ENCODE assay signal across 9 cellular contexts in the genomic region with DNA sequence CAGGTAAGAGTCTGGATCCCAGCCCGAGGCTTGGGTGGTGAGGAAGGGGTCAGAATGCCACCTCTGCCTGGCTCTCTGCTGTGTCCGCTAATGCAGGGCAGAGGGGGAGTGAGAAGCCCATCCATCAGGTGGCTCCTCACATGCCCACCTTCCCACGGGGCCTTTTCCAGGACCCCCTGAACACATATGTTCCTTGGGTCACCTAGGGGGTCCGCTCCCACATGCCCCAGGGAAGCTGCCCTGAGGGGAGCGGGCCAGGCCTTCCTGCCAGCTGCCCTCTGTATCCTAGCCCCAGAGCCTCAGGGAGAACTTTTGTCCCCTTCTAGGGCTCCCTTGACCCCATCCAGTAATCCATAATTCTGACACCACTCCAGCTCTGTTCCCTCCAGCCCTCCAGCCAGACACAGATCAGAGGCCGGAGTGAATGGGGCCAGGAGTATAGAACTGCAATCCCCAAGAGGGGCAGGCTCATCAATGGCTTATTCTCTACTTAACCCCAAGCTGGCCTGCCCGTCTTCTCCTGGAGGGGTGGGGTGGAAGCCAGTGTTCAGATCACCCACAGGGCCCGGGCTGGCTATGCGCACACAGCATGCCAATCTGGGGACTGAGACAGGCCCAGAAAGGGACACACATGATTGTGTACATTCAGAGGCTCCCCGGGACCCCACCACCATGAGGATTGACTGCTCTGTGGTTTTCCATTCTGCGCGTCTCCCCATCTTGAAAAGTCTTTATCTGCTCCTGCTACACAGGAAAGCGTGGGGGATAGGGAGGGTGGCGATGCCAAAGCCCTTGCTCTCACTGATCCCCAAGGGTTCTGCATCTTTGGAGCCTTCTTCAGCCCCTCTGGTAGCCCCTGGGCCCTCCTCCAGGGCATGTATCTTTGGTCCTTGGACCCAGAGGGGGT. TPM values are rescaled to one million over a fixed set of nuclear protein-coding genes. Genes with fewer than 3 reads are reported as not detected.
DNase-seq lines count a peak whose midpoint lies in the region; ATAC-seq and TF ChIP-seq lines count a peak whose summit lies in the region.
"Had no signal": no experiment of that assay in that cellular context is flagged by ENCODE, and none has a peak within 500 bp of the region (broad histone marks: within the 10 kb centered on the region; RNA-seq: fewer than 3 reads in every experiment).

No MANE protein-coding gene starts in this region.

- H3K4me2 ChIP-seq in MM.1S (ENCODE audit: low read depth, low read length) (peak overlapping the region; percentile 51), neuronal stem cell (ENCODE audit: insufficient read depth, low read length, poor library complexity, severe bottlenecking) (no peak overlapping the region)

- peak overlapping the region; percentile 59 for H3K14ac ChIP-seq in neuronal stem cell (ENCODE audit: low read length)

- peak overlapping the region; percentile 84 for H2BK120ac ChIP-seq in neuronal stem cell (ENCODE audit: low read depth, low read length)

- H2BK15ac ChIP-seq in neuronal stem cell (ENCODE audit: low read length), result peak overlapping the region; percentile 96

- CTCF ChIA-PET in AG04450 (lab: Charles Lee), result interaction anchor here (1.0 kb wide), 1 partner anchor 17 kb away, joined by 3 read pairs; no protein-coding TSS in a partner anchor

- peaks cover 33% of the 10 kb centered on the region for H3F3A ChIP-seq in MM.1S (ENCODE audit: insufficient read depth, low read length)

- H3K27ac ChIP-seq in AG04450 (ENCODE audit: low read depth, low read length), result peak overlapping the region; percentile 57
- peak overlapping the region; percentile 63; the same call in 1 of the 2 replicates for H3K27ac ChIP-seq in MM.1S (ENCODE audit: low read length)
- peak overlapping the region; percentile 79 to 85 for H3K27ac ChIP-seq in esophagus (ENCODE audit: low read depth in 2 of 2, low read length in 1 of 2)
- no peak overlapping the region for H3K27ac ChIP-seq in neuronal stem cell (replicated peaks; ENCODE audit: low read length)

- peaks cover 23% of the 10 kb centered on the region for H3K79me2 ChIP-seq in MM.1S (ENCODE audit: low read length)

- 62 to 64% methylated on average over 14 of the region's 14 CpGs for WGBS in esophagus, 2 donors
- WGBS in neuronal stem cell (ENCODE audit: extremely low coverage in 2 of 2, insufficient read length in 2 of 2, insufficient replicate concordance in 1 of 2), 2 donors, result no CpG with 5 or more reads among the region's 14 CpGs

- peak overlapping the region; percentile 41 for H3K4ac ChIP-seq in neuronal stem cell (ENCODE audit: low read length)

- H4K91ac ChIP-seq in neuronal stem cell (ENCODE audit: low read depth, low read length, poor library complexity), result no peak overlapping the region

- H3K4me1 ChIP-seq in MM.1S (ENCODE audit: low read length) (peaks cover 53% of the 10 kb centered on the region), esophagus (ENCODE audit: control insufficient read depth in 2 of 2, insufficient read depth in 2 of 2, low read length in 1 of 2) (peaks cover 0 to 8% of the 10 kb centered on the region in 2 donors), neuronal stem cell (ENCODE audit: control insufficient read depth in 2 of 2, insufficient read depth in 1 of 2, low read depth in 1 of 2, low read length in 2 of 2) (peaks cover 12 to 50% of the 10 kb centered on the region in 2 donors)

- H2AK5ac ChIP-seq in neuronal stem cell (ENCODE audit: low read depth, low read length), result peak overlapping the region; percentile 71

- H2BK5ac ChIP-seq in neuronal stem cell (ENCODE audit: low read length), result peak overlapping the region; percentile 57

- H3K9me2 ChIP-seq in MM.1S (replicated peaks; ENCODE audit: insufficient read depth, low read length), result no peaks in the 10 kb centered on the region

- H3K4me3 ChIP-seq in AG04450 (ENCODE audit: low read depth, low read length) (peak overlapping the region; percentile 85), MM.1S (ENCODE audit: low read length) (peak overlapping the region; percentile 57), esophagus (ENCODE audit: low read depth in 1 of 2, low read length in 2 of 2) (peak overlapping the region; percentile 13 to 44), neuronal stem cell (ENCODE audit: low read length in 2 of 2) (no peak overlapping the region)

- peak overlapping the region; percentile 60; the same call in 1 of the 2 replicates for H3K9ac ChIP-seq in MM.1S (ENCODE audit: low read length)
- H3K9ac ChIP-seq in neuronal stem cell (ENCODE audit: low read depth, low read length, poor library complexity), result no peak overlapping the region

- POLR2A ChIA-PET in AG04450 (lab: Yijun Ruan, JAX), result interaction anchor here (0.7 to 2.4 kb wide), 3 partner anchors 23 to 29 kb away, joined by 3 to 15 read pairs (median 4); a partner anchor contains a TSS

- ATAC-seq in GM21576 (IDR thresholded peaks at IDR 0.05; ENCODE audit: unreplicated experiment) (no peak), GM21515 (IDR thresholded peaks at IDR 0.05; ENCODE audit: unreplicated experiment) (no peak)

- H3K18ac ChIP-seq in neuronal stem cell (ENCODE audit: low read length), result peak overlapping the region; percentile 84

- DNase-seq in AG04450 (ENCODE audit: low read depth, low spot score), result no peak
- no peak for DNase-seq in MM.1S
- DNase-seq in neuronal stem cell (ENCODE audit: low spot score), result no peak
- DNase-seq in NCI-H2081 treated with DMSO at 0.1 percent for 48 hours (lab: John Stamatoyannopoulos, UW), result no peak
- no peak for DNase-seq in cerebellum (ENCODE audit: low spot score)
- DNase-seq: NCI-H524 treated with DMSO at 0.1 percent for 48 hours had no signal

- H3K27me3 ChIP-seq in AG04450 (ENCODE audit: control insufficient read depth, insufficient read depth, low read length), result no peaks in the 10 kb centered on the region
- no peaks in the 10 kb centered on the region for H3K27me3 ChIP-seq in MM.1S (replicated peaks; ENCODE audit: insufficient read depth, low read length)
- no peaks in the 10 kb centered on the region for H3K27me3 ChIP-seq in esophagus (ENCODE audit: control insufficient read depth in 1 of 2, insufficient read depth in 2 of 2, low read length in 2 of 2)
- no peaks in the 10 kb centered on the region for H3K27me3 ChIP-seq in neuronal stem cell (ENCODE audit: control insufficient read depth in 3 of 3, insufficient read depth in 3 of 3, low read depth in 1 of 3, low read length in 3 of 3)

- H3K36me3 ChIP-seq in MM.1S (replicated peaks; ENCODE audit: insufficient read depth, low read length) (no peaks in the 10 kb centered on the region), esophagus (ENCODE audit: control insufficient read depth in 2 of 2, insufficient read depth in 2 of 2, low read length in 1 of 2) (no peaks in the 10 kb centered on the region), neuronal stem cell (replicated peaks in 1 of 2; ENCODE audit: control insufficient read depth in 2 of 2, insufficient read depth in 2 of 2, low read length in 2 of 2) (no peaks in the 10 kb centered on the region)

- H4K8ac ChIP-seq in neuronal stem cell (ENCODE audit: low read depth, low read length), result no peak overlapping the region

- TF ChIP-seq CTCF in AG04450 (IDR thresholded peaks at IDR 0.05; ENCODE audit: low read depth, low read length) (no peak), MM.1S (IDR thresholded peaks at IDR 0.05; ENCODE audit: low read length) (no peak)

- H2BK12ac ChIP-seq in neuronal stem cell (ENCODE audit: low read length), result peak overlapping the region; percentile 67

- no peaks in the 10 kb centered on the region for H4K20me1 ChIP-seq in MM.1S (ENCODE audit: insufficient read depth, low read length)

- H3K9me3 ChIP-seq in AG04450 (ENCODE audit: control insufficient read depth, insufficient read depth, low read length) (no peaks in the 10 kb centered on the region; the same call in 1 of the 2 replicates), MM.1S (replicated peaks; ENCODE audit: insufficient read depth, low read length) (no peaks in the 10 kb centered on the region), esophagus (ENCODE audit: control insufficient read depth in 2 of 2, insufficient read depth in 1 of 2, low read depth in 1 of 2, low read length in 1 of 2) (no peaks in the 10 kb centered on the region), neuronal stem cell (replicated peaks in 1 of 2; ENCODE audit: control insufficient read depth in 2 of 2, insufficient read depth in 1 of 2, low read depth in 1 of 2, low read length in 2 of 2) (no peaks in the 10 kb centered on the region)

- no peak overlapping the region for H2AFZ ChIP-seq in MM.1S (ENCODE audit: low read length)
- peak overlapping the region; percentile 88 for H2AFZ ChIP-seq in neuronal stem cell (ENCODE audit: low read length)

- no peaks in the 10 kb centered on the region for H3K79me1 ChIP-seq in neuronal stem cell (ENCODE audit: low read depth, low read length)

- H3K23ac ChIP-seq in neuronal stem cell (ENCODE audit: low read depth, low read length, poor library complexity), result peak overlapping the region; percentile 3

RNA-seq across cellular contexts. Expression of a gene that starts 1.1 kb away (rescaled TPM):
- polyA plus RNA-seq in AG04450 (2011; rRNA removed), result 68.3 and 96.0 TPM in 2 replicates
- 59.0 and 64.7 TPM in 2 replicates for polyA minus RNA-seq in AG04450 (2011; rRNA and poly(A)+ RNA removed)
- 10 to 100 TPM; 10.7 to 12.1 TPM for polyA plus RNA-seq in esophagus
- 3.0 TPM for polyA plus RNA-seq in neuronal stem cell (2013, experiment 1 of 2)
- polyA plus RNA-seq in neuronal stem cell (2013, experiment 2 of 2), result 2.9 TPM
- total RNA-seq in cerebellum, result 2.4 TPM

RNA-seq across cellular contexts. Expression of a gene that starts 7.1 kb away (rescaled TPM):
- polyA plus RNA-seq in AG04450 (2011; rRNA removed), result 0.37 and 0.79 TPM in 2 replicates
- polyA minus RNA-seq in AG04450 (2011; rRNA and poly(A)+ RNA removed), result 0.70 and 1.1 TPM in 2 replicates
- polyA plus RNA-seq in esophagus, result 1 to 10 TPM; 2.2 to 3.3 TPM
- 3.8 TPM for polyA plus RNA-seq in neuronal stem cell (2013, experiment 1 of 2)
- polyA plus RNA-seq in neuronal stem cell (2013, experiment 2 of 2), result 3.7 TPM
- total RNA-seq in cerebellum, result 3.6 TPM

RNA-seq across cellular contexts. Expression of a gene that starts 8.0 kb away (rescaled TPM):
- polyA plus RNA-seq in AG04450 (2011; rRNA removed) (679 and 783 TPM in 2 replicates), esophagus (100 to 1,000 TPM; 203 to 358 TPM)
- 283 and 456 TPM in 2 replicates for polyA minus RNA-seq in AG04450 (2011; rRNA and poly(A)+ RNA removed)
- 668 TPM for polyA plus RNA-seq in neuronal stem cell (2013, experiment 1 of 2)
- 664 TPM for polyA plus RNA-seq in neuronal stem cell (2013, experiment 2 of 2)
- 118 TPM for total RNA-seq in cerebellum

RNA-seq across cellular contexts. Expression of a gene that starts 28.0 kb away (rescaled TPM):
- polyA plus RNA-seq in AG04450 (2011; rRNA removed) (40.9 and 41.6 TPM in 2 replicates), esophagus (10 to 100 TPM in 1 of 2 donors, 1 to 10 TPM in 1; 7.6 to 10.6 TPM)
- 48.8 and 61.3 TPM in 2 replicates for polyA minus RNA-seq in AG04450 (2011; rRNA and poly(A)+ RNA removed)
- 79.9 TPM for polyA plus RNA-seq in neuronal stem cell (2013, experiment 1 of 2)
- 78.2 TPM for polyA plus RNA-seq in neuronal stem cell (2013, experiment 2 of 2)
- 20.1 TPM for total RNA-seq in cerebellum

RNA-seq across cellular contexts. Expression of a gene that starts 39.4 kb away (rescaled TPM):
- polyA plus RNA-seq in AG04450 (2011; rRNA removed), result 0.71 and 0.74 TPM in 2 replicates
- 0.26 and 0.28 TPM in 2 replicates for polyA minus RNA-seq in AG04450 (2011; rRNA and poly(A)+ RNA removed)
- 1 to 10 TPM; 2.4 to 3.4 TPM for polyA plus RNA-seq in esophagus
- 4.3 TPM for polyA plus RNA-seq in neuronal stem cell (2013, experiment 1 of 2)
- polyA plus RNA-seq in neuronal stem cell (2013, experiment 2 of 2), result 4.5 TPM
- 22.1 TPM for total RNA-seq in cerebellum

Comparison
In these comparisons a context has a peak if more than half of its experiments do, and no peak if none do; other contexts are left out.
1. H3K4me3 ChIP-seq: peak in AG04450 (single experiment), MM.1S (single experiment) and esophagus (2 of 2); none in neuronal stem cell (0 of 2).